In genomic region chr7:102447311-102447710, GRCh38 we compare ENCODE assay signal across 20 cellular contexts.
"Had no signal": no experiment of that assay in that cellular context is flagged by ENCODE, and none has a peak within 500 bp of the region (broad histone marks: within the 10 kb centered on the region; RNA-seq: fewer than 3 reads in every experiment).

No MANE protein-coding gene starts in this region.

- H3K4me3 Mint-ChIP-seq: endodermal cell; nephron progenitor cell; stimulated activated effector memory CD8-positive, alpha-beta T cell treated with anti-CD3 and anti-CD28 coated beads, Interleukin-12 subunit alpha, Interleukin-12 subunit beta, amount 100 ng/mL, for 72 hours; stimulated activated naive CD8-positive, alpha-beta T cell treated with anti-CD3 and anti-CD28 coated beads, Interleukin-15, amount 100 ng/mL, for 72 hours had no signal

- H3K27ac ChIP-seq: colonic mucosa, foreskin keratinocyte, psoas muscle, right lobe of liver, thoracic aorta had no signal

- H3K4me1 Mint-ChIP-seq: endodermal cell; stimulated activated effector memory CD8-positive, alpha-beta T cell treated with anti-CD3 and anti-CD28 coated beads, Interleukin-12 subunit alpha, Interleukin-12 subunit beta, amount 100 ng/mL, for 72 hours had no signal

- H3K36me3 ChIP-seq: colonic mucosa had no signal

- H3K27me3 Mint-ChIP-seq: stimulated activated naive CD8-positive, alpha-beta T cell treated with anti-CD3 and anti-CD28 coated beads, Interleukin-15, amount 100 ng/mL, for 72 hours had no signal

- H3K4me3 ChIP-seq: colonic mucosa, lung, psoas muscle, right lobe of liver, thoracic aorta had no signal

- H3K27ac Mint-ChIP-seq: endodermal cell; nephron progenitor cell; stimulated activated effector memory CD8-positive, alpha-beta T cell treated with anti-CD3 and anti-CD28 coated beads, Interleukin-12 subunit alpha, Interleukin-12 subunit beta, amount 100 ng/mL, for 72 hours had no signal

- ATAC-seq: foreskin keratinocyte; left colon; left ventricle myocardium superior; psoas muscle; stimulated activated effector memory CD8-positive, alpha-beta T cell treated with anti-CD3 and anti-CD28 coated beads, Interleukin-12 subunit alpha, Interleukin-12 subunit beta, amount 100 ng/mL, for 72 hours; stimulated activated naive CD8-positive, alpha-beta T cell treated with anti-CD3 and anti-CD28 coated beads, Interleukin-15, amount 100 ng/mL, for 72 hours had no signal

- DNase-seq: colonic mucosa; effector CD4-positive, alpha-beta T cell; endodermal cell; erythroblast; foreskin keratinocyte; left colon; left ventricle myocardium superior; mesenchymal stem cell; midbrain; nephron progenitor cell; psoas muscle; retina; right lobe of liver; stimulated activated CD4-positive, alpha-beta T cell treated with anti-CD3 and anti-CD28 coated beads, Interleukin-4, amount 100 ng/mL, for 1 hour; stimulated activated CD8-positive, alpha-beta memory T cell treated with anti-CD3 and anti-CD28 coated beads, Interleukin-4, amount 100 ng/mL, for 48 hours; stimulated activated naive CD8-positive, alpha-beta T cell treated with anti-CD3 and anti-CD28 coated beads, Interleukin-15, amount 100 ng/mL, for 72 hours; trophoblast cell had no signal

- H3K27me3 ChIP-seq: colonic mucosa, foreskin keratinocyte, right lobe of liver had no signal

- H3K4me1 ChIP-seq: colonic mucosa, foreskin keratinocyte, psoas muscle, right lobe of liver had no signal

- H3K9me3 ChIP-seq: colonic mucosa, psoas muscle, right lobe of liver, thoracic aorta had no signal

- H3K9me3 Mint-ChIP-seq: endodermal cell; nephron progenitor cell; stimulated activated effector memory CD8-positive, alpha-beta T cell treated with anti-CD3 and anti-CD28 coated beads, Interleukin-12 subunit alpha, Interleukin-12 subunit beta, amount 100 ng/mL, for 72 hours; stimulated activated naive CD8-positive, alpha-beta T cell treated with anti-CD3 and anti-CD28 coated beads, Interleukin-15, amount 100 ng/mL, for 72 hours had no signal
